In the genomic region with DNA sequence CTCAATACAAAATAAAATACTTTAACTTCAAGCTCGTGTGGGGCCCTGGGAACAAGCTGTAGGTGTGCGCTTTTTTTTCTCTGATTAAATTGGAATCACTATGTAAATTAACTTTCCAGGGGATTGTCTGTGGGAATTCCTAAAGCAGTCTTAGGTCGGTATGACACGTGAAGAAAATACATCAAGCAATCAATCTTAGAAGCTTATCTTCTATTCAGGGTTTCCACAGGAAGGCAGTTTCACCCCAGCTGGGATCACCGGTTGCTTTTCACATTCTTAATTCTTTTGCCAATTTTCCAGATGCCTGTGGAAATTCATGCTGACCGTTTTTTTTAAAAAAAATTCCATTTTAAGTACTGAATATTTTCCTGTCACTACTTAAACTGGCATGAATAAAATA, we compare ENCODE assay signal across 21 cellular contexts. TPM values are rescaled to one million over a fixed set of nuclear protein-coding genes. Genes with fewer than 3 reads are reported as not detected.
DNase-seq lines count a peak whose midpoint lies in the region; ATAC-seq and TF ChIP-seq lines count a peak whose summit lies in the region.
"Had no signal": no experiment of that assay in that cellular context is flagged by ENCODE, and none has a peak within 500 bp of the region (broad histone marks: within the 10 kb centered on the region; RNA-seq: fewer than 3 reads in every experiment).

No MANE protein-coding gene starts in this region.

- H3K4me1 ChIP-seq in right atrium auricular region (peaks cover 0 to 43% of the 10 kb centered on the region in 2 donors), osteoblast (ENCODE audit: insufficient read depth, low read length) (no peaks in the 10 kb centered on the region), uterus (peaks cover 0 to 5% of the 10 kb centered on the region in 2 donors)
- H3K4me1 ChIP-seq: BE2C had no signal

- H3K9me3 ChIP-seq in right atrium auricular region (no peaks in the 10 kb centered on the region), osteoblast (ENCODE audit: low read depth, low read length) (no peaks in the 10 kb centered on the region), uterus (no peaks in the 10 kb centered on the region)
- H3K9me3 ChIP-seq: BE2C, mucosa of descending colon, spleen, upper lobe of left lung had no signal

- DNase-seq in right atrium auricular region (ENCODE audit: low spot score) (no peak), Right ventricle myocardium superior (no peak), choroid plexus epithelial cell (ENCODE audit: low read depth) (peak; percentile 50), osteoblast (ENCODE audit: insufficient read length, low spot score, missing footprints) (no peak), uterus (no peak), HT-29 (ENCODE audit: low spot score) (no peak)
- DNase-seq: BE2C; COR-L47; mucosa of descending colon; NCI-H1092 treated with DMSO at 0.1 percent for 48 hours; NCI-H2029; SHP77 treated with DMSO at 0.1 percent for 48 hours; spleen; stimulated activated CD4-positive, alpha-beta T cell treated with anti-CD3 and anti-CD28 coated beads, Interleukin-4, amount 100 ng/mL, for 24 hours; stimulated activated naive CD8-positive, alpha-beta T cell treated with anti-CD3 and anti-CD28 coated beads, Interleukin-15, amount 100 ng/mL, for 72 hours; T-helper 1 cell; upper lobe of left lung had no signal

- TF ChIP-seq POLR2A in uterus (IDR thresholded peaks at IDR 0.05), result no peak

- H3K27me3 ChIP-seq in right atrium auricular region, result no peaks in the 10 kb centered on the region
- H3K27me3 ChIP-seq in osteoblast (ENCODE audit: insufficient read depth, low read length), result no peaks in the 10 kb centered on the region
- no peaks in the 10 kb centered on the region for H3K27me3 ChIP-seq in uterus
- H3K27me3 ChIP-seq: BE2C, dorsolateral prefrontal cortex, spleen, upper lobe of left lung had no signal

- TF ChIP-seq CTCF in right atrium auricular region (IDR thresholded peaks at IDR 0.05) (no peak), choroid plexus epithelial cell (conservative IDR thresholded peaks at IDR 0.05; ENCODE audit: low read depth, low read length) (no peak), osteoblast (IDR thresholded peaks at IDR 0.05; ENCODE audit: extremely low read depth, low read depth, low read length) (no peak), uterus (IDR thresholded peaks at IDR 0.05) (no peak)

- H3K27ac ChIP-seq in right atrium auricular region (peak overlapping the region; percentile 51 to 68), osteoblast (ENCODE audit: low read depth, low read length) (peak overlapping the region; percentile 54), uterus (peak overlapping the region; percentile 51 to 52)
- H3K27ac ChIP-seq: upper lobe of left lung had no signal

- H3K4me3 ChIP-seq in right atrium auricular region (no peak overlapping the region), choroid plexus epithelial cell (ENCODE audit: low read depth, low read length) (no peak overlapping the region), osteoblast (ENCODE audit: insufficient read depth, low read length) (no peak overlapping the region), uterus (no peak overlapping the region)
- H3K4me3 ChIP-seq: mucosa of descending colon, spleen, upper lobe of left lung had no signal

- H4K20me1 ChIP-seq in osteoblast (ENCODE audit: insufficient read depth, low read length), result no peaks in the 10 kb centered on the region

- H3K79me2 ChIP-seq in osteoblast (ENCODE audit: insufficient read depth, low read length), result no peaks in the 10 kb centered on the region

- H2AFZ ChIP-seq in osteoblast (ENCODE audit: low read length), result no peak overlapping the region

- intact Hi-C loops in Right ventricle myocardium superior (cut with DNase I), result no loop called here
- intact Hi-C loops in uterus (cut with DNase I; ENCODE audit: low total_unique reads), result no loop called here

- ATAC-seq in Right ventricle myocardium superior (ENCODE audit: poor library complexity) (no peak), HG03139 (IDR thresholded peaks at IDR 0.05; ENCODE audit: unreplicated experiment) (no peak), GM21423 (IDR thresholded peaks at IDR 0.05; ENCODE audit: unreplicated experiment) (no peak)
- ATAC-seq: HepG2; mucosa of descending colon; stimulated activated naive CD8-positive, alpha-beta T cell treated with anti-CD3 and anti-CD28 coated beads, Interleukin-15, amount 100 ng/mL, for 72 hours had no signal

- H3K4me2 ChIP-seq in osteoblast (ENCODE audit: insufficient read depth, low read length), result no peak overlapping the region

- H3K36me3 ChIP-seq in right atrium auricular region (no peaks in the 10 kb centered on the region), osteoblast (ENCODE audit: insufficient read depth, low read length) (no peaks in the 10 kb centered on the region), uterus (no peaks in the 10 kb centered on the region)
- H3K36me3 ChIP-seq: BE2C, spleen, upper lobe of left lung had no signal

RNA-seq across cellular contexts. Expression of a gene that starts 41.8 kb away (rescaled TPM):
- 10 to 100 TPM; 24.5 to 27.2 TPM for total RNA-seq in right atrium auricular region
- 6.5 TPM for total RNA-seq in Right ventricle myocardium superior
- total RNA-seq in osteoblast, result 10.6 and 11.2 TPM in 2 replicates
- total RNA-seq in uterus, result 10 to 100 TPM in 3 of 4 donors, 1 to 10 TPM in 1; 3.5 to 48.4 (median 10.8) TPM
- 0.15 and 0.18 TPM in 2 replicates for total RNA-seq in HT-29 (2014; rRNA removed; shearing (Covaris generic))
- total RNA-seq: HepG2 had no signal
